Comparison of ENCODE assay signal across 8 cellular contexts in the genomic region with DNA sequence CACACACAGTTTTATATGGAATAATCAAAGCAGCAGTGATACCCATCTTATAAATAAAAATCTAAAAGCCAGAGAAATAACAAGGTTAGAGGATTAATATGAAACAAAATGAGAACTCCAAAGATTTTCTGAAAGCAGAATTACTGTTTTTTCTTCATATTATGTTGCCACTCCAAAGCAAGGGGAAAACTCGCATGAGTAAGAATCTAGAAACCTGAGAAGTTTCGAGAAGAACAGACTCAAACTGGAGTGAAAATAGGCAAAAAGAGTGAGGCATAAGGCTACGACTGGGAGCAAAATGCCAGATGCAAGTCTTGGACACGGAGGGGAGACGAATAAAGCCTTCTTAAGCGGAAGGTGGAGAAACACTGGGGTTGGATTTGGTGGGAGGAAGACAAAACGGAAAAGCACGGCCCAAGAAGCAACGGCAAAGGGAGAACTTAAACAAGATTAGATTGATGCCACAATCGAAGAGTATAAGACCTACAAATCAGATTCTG. TPM values are rescaled to one million over a fixed set of nuclear protein-coding genes. Genes with fewer than 3 reads are reported as not detected.
DNase-seq lines count a peak whose midpoint lies in the region; ATAC-seq, FAIRE-seq and TF ChIP-seq lines count a peak whose summit lies in the region.

No MANE protein-coding gene starts in this region.

- ATAC-seq in pancreas (peak in 1 of 4 donors; percentile 1), HG03469 (IDR thresholded peaks at IDR 0.05; ENCODE audit: unreplicated experiment) (no peak), GM18517 (IDR thresholded peaks at IDR 0.05; ENCODE audit: unreplicated experiment) (no peak)

- TF ChIP-seq EP300 in esophagus muscularis mucosa (IDR thresholded peaks at IDR 0.05), result no peak

- intact Hi-C loops in activated CD4-positive, alpha-beta T cell treated with anti-CD3 and anti-CD28 coated beads, Interleukin-2, amount 10 ng/mL, durations not matched to agents 24 days and 14 days (cut with micrococcal nuclease), result loop anchor here (1.0 to 10.0 kb wide), 5 partner anchors 13 to 519 kb away; no protein-coding TSS in a partner anchor
- intact Hi-C loops in esophagus muscularis mucosa (cut with DNase I) (no loop called here), pancreas (cut with DNase I) (no loop called here)

- peaks cover 4% of the 10 kb centered on the region; the same call in 1 of the 2 replicates for H3K4me1 ChIP-seq in SJCRH30
- H3K4me1 ChIP-seq in esophagus muscularis mucosa, result peaks cover 18 to 47% (median 43%) of the 10 kb centered on the region in 4 donors
- peaks cover 0 to 19% (median 18%) of the 10 kb centered on the region in 3 donors for H3K4me1 ChIP-seq in pancreas

- peaks cover 5% of the 10 kb centered on the region for H3K27me3 Mint-ChIP-seq in activated CD4-positive, alpha-beta T cell treated with anti-CD3 and anti-CD28 coated beads, Interleukin-2, amount 10 ng/mL, durations not matched to agents 24 days and 14 days

- H3K36me3 Mint-ChIP-seq in activated CD4-positive, alpha-beta T cell treated with anti-CD3 and anti-CD28 coated beads, Interleukin-2, amount 10 ng/mL, durations not matched to agents 24 days and 14 days (ENCODE audit: low read depth), result peaks cover 23% of the 10 kb centered on the region

- TF ChIP-seq CTCF in esophagus muscularis mucosa (IDR thresholded peaks at IDR 0.05) (no peak), pancreas (IDR thresholded peaks at IDR 0.05) (no peak)

- H3K9me3 ChIP-seq in SJCRH30 (replicated peaks) (no peaks in the 10 kb centered on the region), esophagus muscularis mucosa (no peaks in the 10 kb centered on the region), pancreas (no peaks in the 10 kb centered on the region)

- H3K27ac ChIP-seq in SJCRH30, result peak overlapping the region; percentile 94
- H3K27ac ChIP-seq in esophagus muscularis mucosa (replicated peaks in 1 of 4), result peak overlapping the region; percentile 92 to 96 (median 96)
- H3K27ac ChIP-seq in pancreas, result peak overlapping the region; percentile 90 to 99 (median 98)

- H3K36me3 ChIP-seq in SJCRH30 (peaks cover 3% of the 10 kb centered on the region; the same call in 1 of the 2 replicates), esophagus muscularis mucosa (peaks cover 0 to 5% (median 2%) of the 10 kb centered on the region in 4 donors), pancreas (no peaks in the 10 kb centered on the region)

- under 1% methylated on average over 10 of the region's 10 CpGs for WGBS in esophagus muscularis mucosa
- 0% methylated on average over 10 of the region's 10 CpGs for WGBS in pancreas, 2 donors

- H3K27me3 ChIP-seq in SJCRH30 (no peaks in the 10 kb centered on the region), esophagus muscularis mucosa (no peaks in the 10 kb centered on the region), pancreas (no peaks in the 10 kb centered on the region)

- no peak for DNase-seq in activated CD4-positive, alpha-beta T cell treated with anti-CD3 and anti-CD28 coated beads, Interleukin-2, amount 10 ng/mL, durations not matched to agents 24 days and 14 days
- DNase-seq in activated CD4-positive, alpha-beta T cell treated with anti-CD3 and anti-CD28 coated beads, Interleukin-2, amount 50 U/mL, for 4 hours, result no peak
- DNase-seq in SJCRH30 (peak in 1 of 2 experiments; percentile 8), esophagus muscularis mucosa (ENCODE audit: extremely low spot score) (no peak), pancreas (no peak), ecto neural progenitor cell (ENCODE audit: low spot score) (no peak)

- H3K4me3 ChIP-seq in SJCRH30, result peak overlapping the region; percentile 89
- peak overlapping the region; percentile 62 to 97 (median 86) for H3K4me3 ChIP-seq in esophagus muscularis mucosa
- peak overlapping the region; percentile 55 to 93 (median 81) for H3K4me3 ChIP-seq in pancreas

- H3K27ac Mint-ChIP-seq in activated CD4-positive, alpha-beta T cell treated with anti-CD3 and anti-CD28 coated beads, Interleukin-2, amount 10 ng/mL, durations not matched to agents 24 days and 14 days, result peak overlapping the region; percentile 99

- peaks cover 35% of the 10 kb centered on the region for H3K4me1 Mint-ChIP-seq in activated CD4-positive, alpha-beta T cell treated with anti-CD3 and anti-CD28 coated beads, Interleukin-2, amount 10 ng/mL, durations not matched to agents 24 days and 14 days

- no peak for TF ChIP-seq POLR2A in esophagus muscularis mucosa (IDR thresholded peaks at IDR 0.05; ENCODE audit: low read depth)

- no peaks in the 10 kb centered on the region for H3K9me3 Mint-ChIP-seq in activated CD4-positive, alpha-beta T cell treated with anti-CD3 and anti-CD28 coated beads, Interleukin-2, amount 10 ng/mL, durations not matched to agents 24 days and 14 days

- peak overlapping the region; percentile 96 for H3K4me3 Mint-ChIP-seq in activated CD4-positive, alpha-beta T cell treated with anti-CD3 and anti-CD28 coated beads, Interleukin-2, amount 10 ng/mL, durations not matched to agents 24 days and 14 days

- FAIRE-seq in pancreas (lab: Jason Lieb, UNC), result no peak

RNA-seq across cellular contexts. Expression of a gene that starts 0.9 kb away (rescaled TPM):
- 54.1 and 56.9 TPM in 2 replicates for total RNA-seq in activated CD4-positive, alpha-beta T cell treated with anti-CD3 and anti-CD28 coated beads, Interleukin-2, amount 10 ng/mL, durations not matched to agents 24 days and 14 days
- total RNA-seq in SJCRH30 (2014; rRNA removed; shearing (Covaris generic)), result 80.2 and 82.3 TPM in 2 replicates
- 10 to 100 TPM; 35.7 to 46.2 (median 38.1) TPM for total RNA-seq in esophagus muscularis mucosa
- 10 to 100 TPM; 11.9 to 20.7 (median 15.1) TPM for total RNA-seq in pancreas
- polyA plus RNA-seq in pancreas, result 1 to 10 TPM; 6.5 to 9.2 TPM
